ENCODE assay signal across 25 cellular contexts in the genomic region with DNA sequence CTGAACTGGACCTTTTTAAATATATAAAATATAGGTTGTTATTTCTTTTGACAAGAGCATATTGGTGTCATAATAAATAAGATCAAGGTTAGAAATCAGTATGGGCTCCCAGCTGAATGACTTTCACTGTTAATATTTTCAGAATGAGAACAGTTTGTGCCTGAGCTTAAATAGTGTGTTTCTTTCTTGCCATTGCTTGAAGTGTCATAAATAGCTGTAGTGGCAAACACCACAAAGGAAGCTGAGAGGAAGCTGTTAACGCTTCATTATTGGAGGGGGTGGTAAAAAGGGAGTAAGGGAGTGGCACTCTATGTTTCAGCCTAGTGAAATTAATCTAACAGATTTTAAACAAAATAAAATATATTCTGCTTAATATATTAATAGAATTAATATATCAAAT.
"Had no signal": no experiment of that assay in that cellular context is flagged by ENCODE, and none has a peak within 500 bp of the region (broad histone marks: within the 10 kb centered on the region; RNA-seq: fewer than 3 reads in every experiment).

No MANE protein-coding gene starts in this region.

- H3K4me1 ChIP-seq: adrenal gland, ascending aorta, foreskin keratinocyte, pancreas, upper lobe of left lung had no signal

- H3K9me3 ChIP-seq: adrenal gland, ascending aorta, pancreas, upper lobe of left lung had no signal

- H3K36me3 Mint-ChIP-seq: activated naive CD8-positive, alpha-beta T cell had no signal

- DNase-seq: activated B cell treated with CpG ODN at 0.5 μM for 24 hours; activated CD4-positive, alpha-beta T cell treated with anti-CD3 and anti-CD28 coated beads for 36 hours; activated CD4-positive, alpha-beta T cell treated with anti-CD3 and anti-CD28 coated beads, Interleukin-2, amount 50 U/mL, for 4 hours; activated CD8-positive, alpha-beta memory T cell treated with anti-CD3 and anti-CD28 coated beads for 24 hours; activated CD8-positive, alpha-beta memory T cell treated with anti-CD3 and anti-CD28 coated beads, Interleukin-2, amount 50 U/mL, for 4 hours; activated naive CD4-positive, alpha-beta T cell; activated T-cell treated with anti-CD3 and anti-CD28 coated beads, Interleukin-2, amount 50 U/mL, for 24 hours; adrenal gland; brain microvascular endothelial cell; caudate nucleus; effector memory CD4-positive, alpha-beta T cell; foreskin keratinocyte; glutamatergic neuron; hippocampal formation; left ventricle myocardium superior; midbrain; pancreas; right cardiac atrium; stimulated activated CD4-positive, alpha-beta T cell treated with anti-CD3 and anti-CD28 coated beads, Interleukin-4, amount 100 ng/mL, for 24 hours; stimulated activated naive CD4-positive, alpha-beta T cell treated with Interleukin-2 at 50 U/mL for 16 hours; upper lobe of left lung had no signal

- H3K27ac ChIP-seq: adrenal gland, ascending aorta, brain microvascular endothelial cell, foreskin keratinocyte, pancreas, upper lobe of left lung had no signal

- H3K4me1 Mint-ChIP-seq: activated B cell treated with CpG ODN at 0.5 μM for 24 hours; activated CD4-positive, alpha-beta T cell treated with anti-CD3 and anti-CD28 coated beads for 36 hours; activated T-helper 17 cell treated with anti-CD3 and anti-CD28 coated beads, Interleukin-2, amount 50 U/mL, for 72 hours; nephron had no signal

- H3K4me3 Mint-ChIP-seq: activated B cell treated with CpG ODN at 0.5 μM for 24 hours; activated CD4-positive, alpha-beta T cell treated with anti-CD3 and anti-CD28 coated beads for 36 hours; activated naive CD8-positive, alpha-beta T cell; activated T-cell treated with anti-CD3 and anti-CD28 coated beads, Interleukin-2, amount 50 U/mL, for 24 hours; activated T-helper 17 cell treated with anti-CD3 and anti-CD28 coated beads, Interleukin-2, amount 50 U/mL, for 72 hours; nephron had no signal

- H3K36me3 ChIP-seq: adrenal gland, ascending aorta, brain microvascular endothelial cell, pancreas, upper lobe of left lung had no signal

- H3K27me3 Mint-ChIP-seq: activated B cell treated with CpG ODN at 0.5 μM for 24 hours; activated CD4-positive, alpha-beta T cell treated with anti-CD3 and anti-CD28 coated beads for 36 hours; activated naive CD8-positive, alpha-beta T cell; activated T-cell treated with anti-CD3 and anti-CD28 coated beads, Interleukin-2, amount 50 U/mL, for 24 hours; activated T-helper 17 cell treated with anti-CD3 and anti-CD28 coated beads, Interleukin-2, amount 50 U/mL, for 72 hours had no signal

- H3K27me3 ChIP-seq: adrenal gland, ascending aorta, brain microvascular endothelial cell, foreskin keratinocyte, pancreas, upper lobe of left lung had no signal

- H3K9me3 Mint-ChIP-seq: activated T-helper 17 cell treated with anti-CD3 and anti-CD28 coated beads, Interleukin-2, amount 50 U/mL, for 72 hours; nephron had no signal

- H3K27ac Mint-ChIP-seq: activated B cell treated with CpG ODN at 0.5 μM for 24 hours; activated CD4-positive, alpha-beta T cell treated with anti-CD3 and anti-CD28 coated beads for 36 hours; activated naive CD8-positive, alpha-beta T cell; activated T-cell treated with anti-CD3 and anti-CD28 coated beads, Interleukin-2, amount 50 U/mL, for 24 hours; activated T-helper 17 cell treated with anti-CD3 and anti-CD28 coated beads, Interleukin-2, amount 50 U/mL, for 72 hours; nephron had no signal

- H3K4me3 ChIP-seq: adrenal gland, ascending aorta, pancreas, upper lobe of left lung had no signal
